In genomic region chr12:121932914-121933521, GRCh38 we compare ENCODE assay signal across 2 cellular contexts.
TF ChIP-seq lines count a peak whose summit lies in the region.

No MANE protein-coding gene starts in this region.

TF ChIP-seq in IMR-90, 13 proteins besides CTCF, POLR2A, EP300 and RAD21:
- no peak for TF ChIP-seq RFX5 (IDR thresholded peaks at IDR 0.05; ENCODE audit: low read depth, low read length)
- TF ChIP-seq BHLHE40 (IDR thresholded peaks at IDR 0.05; ENCODE audit: low read depth, low read length), result no peak
- TF ChIP-seq MAFK (IDR thresholded peaks at IDR 0.05; ENCODE audit: low read depth, low read length), result no peak
- TF ChIP-seq FOS (IDR thresholded peaks at IDR 0.05; ENCODE audit: low read depth, low read length), result no peak
- no peak for TF ChIP-seq SMC3 (IDR thresholded peaks at IDR 0.05; ENCODE audit: low read depth, low read length)
- TF ChIP-seq MXI1 (IDR thresholded peaks at IDR 0.05; ENCODE audit: borderline replicate concordance, low read depth, low read length), result no peak
- TF ChIP-seq USF2 (IDR thresholded peaks at IDR 0.05; ENCODE audit: low read depth, low read length), result no peak
- TF ChIP-seq CEBPB (IDR thresholded peaks at IDR 0.05; ENCODE audit: low read depth, low read length), result no peak
- no peak for TF ChIP-seq MAZ (IDR thresholded peaks at IDR 0.05; ENCODE audit: borderline replicate concordance, low read depth, low read length)
- TF ChIP-seq CHD1 (IDR thresholded peaks at IDR 0.05; ENCODE audit: low read depth, low read length), result no peak
- no peak for TF ChIP-seq NFE2L2 (IDR thresholded peaks at IDR 0.05; ENCODE audit: low read depth, low read length)
- TF ChIP-seq RCOR1 (IDR thresholded peaks at IDR 0.05; ENCODE audit: insufficient replicate concordance, low read length), result no peak
- TF ChIP-seq ELK1 (IDR thresholded peaks at IDR 0.05; ENCODE audit: borderline replicate concordance, low read depth, low read length), result no peak

TF ChIP-seq in SK-N-SH treated with all-trans-retinoic acid at 6 μM for 48 hours, 23 proteins besides CTCF, POLR2A, EP300 and RAD21:
- TF ChIP-seq SNAI2 (CRISPR knock-in tag; IDR thresholded peaks at IDR 0.05), result no peak
- TF ChIP-seq ZFP30 (CRISPR knock-in tag; IDR thresholded peaks at IDR 0.05), result no peak
- TF ChIP-seq OSR1 (CRISPR knock-in tag; IDR thresholded peaks at IDR 0.05), result no peak
- no peak for TF ChIP-seq RARB (CRISPR knock-in tag; IDR thresholded peaks at IDR 0.05)
- TF ChIP-seq ZNF8 (CRISPR knock-in tag; IDR thresholded peaks at IDR 0.05), result no peak
- TF ChIP-seq, protein P1, sequence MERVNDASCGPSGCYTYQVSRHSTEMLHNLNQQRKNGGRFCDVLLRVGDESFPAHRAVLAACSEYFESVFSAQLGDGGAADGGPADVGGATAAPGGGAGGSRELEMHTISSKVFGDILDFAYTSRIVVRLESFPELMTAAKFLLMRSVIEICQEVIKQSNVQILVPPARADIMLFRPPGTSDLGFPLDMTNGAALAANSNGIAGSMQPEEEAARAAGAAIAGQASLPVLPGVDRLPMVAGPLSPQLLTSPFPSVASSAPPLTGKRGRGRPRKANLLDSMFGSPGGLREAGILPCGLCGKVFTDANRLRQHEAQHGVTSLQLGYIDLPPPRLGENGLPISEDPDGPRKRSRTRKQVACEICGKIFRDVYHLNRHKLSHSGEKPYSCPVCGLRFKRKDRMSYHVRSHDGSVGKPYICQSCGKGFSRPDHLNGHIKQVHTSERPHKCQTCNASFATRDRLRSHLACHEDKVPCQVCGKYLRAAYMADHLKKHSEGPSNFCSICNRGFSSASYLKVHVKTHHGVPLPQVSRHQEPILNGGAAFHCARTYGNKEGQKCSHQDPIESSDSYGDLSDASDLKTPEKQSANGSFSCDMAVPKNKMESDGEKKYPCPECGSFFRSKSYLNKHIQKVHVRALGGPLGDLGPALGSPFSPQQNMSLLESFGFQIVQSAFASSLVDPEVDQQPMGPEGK (CRISPR knock-in tag; IDR thresholded peaks at IDR 0.05; ENCODE audit: borderline replicate concordance), result no peak
- TF ChIP-seq ISL1 (CRISPR knock-in tag; IDR thresholded peaks at IDR 0.05), result no peak
- TF ChIP-seq CREB5 (CRISPR knock-in tag; IDR thresholded peaks at IDR 0.05; ENCODE audit: low read depth), result no peak
- TF ChIP-seq ZNF70 (CRISPR knock-in tag; IDR thresholded peaks at IDR 0.05), result no peak
- TF ChIP-seq PPARA (CRISPR knock-in tag; IDR thresholded peaks at IDR 0.05; ENCODE audit: borderline replicate concordance), result no peak
- TF ChIP-seq TOX (CRISPR knock-in tag; IDR thresholded peaks at IDR 0.05; ENCODE audit: borderline replicate concordance), result no peak
- no peak for TF ChIP-seq ZFP3 (CRISPR knock-in tag; IDR thresholded peaks at IDR 0.05)
- no peak for TF ChIP-seq ARNTL (CRISPR knock-in tag; IDR thresholded peaks at IDR 0.05; ENCODE audit: borderline replicate concordance, low read depth)
- TF ChIP-seq ZC3H10 (CRISPR knock-in tag; IDR thresholded peaks at IDR 0.05), result no peak
- no peak for TF ChIP-seq ZNF565 (CRISPR knock-in tag; conservative IDR thresholded peaks at IDR 0.05; ENCODE audit: low read depth)
- TF ChIP-seq BACH2 (CRISPR knock-in tag; IDR thresholded peaks at IDR 0.05; ENCODE audit: borderline replicate concordance), result no peak
- TF ChIP-seq, protein P2, sequence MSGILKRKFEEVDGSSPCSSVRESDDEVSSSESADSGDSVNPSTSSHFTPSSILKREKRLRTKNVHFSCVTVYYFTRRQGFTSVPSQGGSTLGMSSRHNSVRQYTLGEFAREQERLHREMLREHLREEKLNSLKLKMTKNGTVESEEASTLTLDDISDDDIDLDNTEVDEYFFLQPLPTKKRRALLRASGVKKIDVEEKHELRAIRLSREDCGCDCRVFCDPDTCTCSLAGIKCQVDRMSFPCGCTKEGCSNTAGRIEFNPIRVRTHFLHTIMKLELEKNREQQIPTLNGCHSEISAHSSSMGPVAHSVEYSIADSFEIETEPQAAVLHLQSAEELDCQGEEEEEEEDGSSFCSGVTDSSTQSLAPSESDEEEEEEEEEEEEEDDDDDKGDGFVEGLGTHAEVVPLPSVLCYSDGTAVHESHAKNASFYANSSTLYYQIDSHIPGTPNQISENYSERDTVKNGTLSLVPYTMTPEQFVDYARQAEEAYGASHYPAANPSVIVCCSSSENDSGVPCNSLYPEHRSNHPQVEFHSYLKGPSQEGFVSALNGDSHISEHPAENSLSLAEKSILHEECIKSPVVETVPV (CRISPR knock-in tag; IDR thresholded peaks at IDR 0.05), result no peak
- no peak for TF ChIP-seq TSHZ2 (CRISPR knock-in tag; IDR thresholded peaks at IDR 0.05)
